24 cellular contexts compared by ENCODE assay signal in genomic region chr3:45616158-45616557, GRCh38. TPM values are rescaled to one million over a fixed set of nuclear protein-coding genes. Genes with fewer than 3 reads are reported as not detected.
DNase-seq lines count a peak whose midpoint lies in the region; ATAC-seq and TF ChIP-seq lines count a peak whose summit lies in the region.
"Had no signal": no experiment of that assay in that cellular context is flagged by ENCODE, and none has a peak within 500 bp of the region (broad histone marks: within the 10 kb centered on the region; RNA-seq: fewer than 3 reads in every experiment).

No MANE protein-coding gene starts in this region.

- CTCF ChIA-PET in activated naive CD4-positive, alpha-beta T cell treated with anti-CD3 and anti-CD28 coated beads for 36 hours (lab: Charles Lee): interaction anchor here (0.6 kb wide), 1 partner anchor 1383 kb away, joined by 4 read pairs; no protein-coding TSS in a partner anchor

- H3K4me3 Mint-ChIP-seq in stimulated activated naive B cell treated with anti-CD40 and anti-IgM and Interleukin-4, amounts not matched to agents 10 μg/mL and 1 μg/mL and 100 μg/mL, for 72 hours: no peak overlapping the region
- no peak overlapping the region for H3K4me3 Mint-ChIP-seq in activated naive CD4-positive, alpha-beta T cell treated with anti-CD3 and anti-CD28 coated beads for 36 hours
- no peak overlapping the region for H3K4me3 Mint-ChIP-seq in HFFc6
- H3K4me3 Mint-ChIP-seq: activated naive CD4-positive, alpha-beta T cell treated with anti-CD3 and anti-CD28 coated beads, Interleukin-2, amount 50 U/mL, for 24 hours; naive thymus-derived CD8-positive, alpha-beta T cell; T-helper 2 cell treated with Interferon-gamma antibody and Interleukin-4, amounts not matched to agents 5 μg/mL and 100 μg/mL, for 36 hours had no signal

- TF ChIP-seq POLR2A in body of pancreas (IDR thresholded peaks at IDR 0.05): no peak

- no peaks in the 10 kb centered on the region for H3K9me3 ChIP-seq in right cardiac atrium (ENCODE audit: control insufficient read depth, low read length)
- no peaks in the 10 kb centered on the region for H3K9me3 ChIP-seq in body of pancreas
- H3K9me3 ChIP-seq: Caco-2 had no signal

- DNase-seq in Right ventricle myocardium inferior (ENCODE audit: missing footprints) (no peak), right cardiac atrium (no peak), body of pancreas (no peak), myocyte (ENCODE audit: low read depth) (peak; percentile 44), HFFc6 (no peak)
- DNase-seq in stimulated activated naive B cell treated with anti-CD40 and anti-IgM and Interleukin-4, amounts not matched to agents 10 μg/mL and 1 μg/mL and 100 μg/mL, for 72 hours: no peak
- no peak for DNase-seq in activated naive CD4-positive, alpha-beta T cell treated with anti-CD3 and anti-CD28 coated beads for 36 hours
- DNase-seq in activated CD4-positive, alpha-beta T cell treated with anti-CD3 and anti-CD28 coated beads for 48 hours: no peak
- DNase-seq: activated CD8-positive, alpha-beta memory T cell treated with anti-CD3 and anti-CD28 coated beads, Interleukin-2, amount 50 U/mL, for 4 hours; AML-193; Caco-2; DND-41; HCEC 1CT; kidney; mesendoderm; naive thymus-derived CD8-positive, alpha-beta T cell; NCI-H1105 treated with DMSO at 0.1 percent for 48 hours; NCI-H2081; NCI-H345; NCI-H774; stimulated activated CD8-positive, alpha-beta memory T cell treated with anti-CD3 and anti-CD28 coated beads, Interleukin-4, amount 100 ng/mL, for 48 hours had no signal

- H3K36me3 ChIP-seq in body of pancreas (replicated peaks in 1 of 2; ENCODE audit: insufficient read depth in 1 of 2, low read depth in 2 of 2): no peaks in the 10 kb centered on the region

- H3K27ac ChIP-seq in right cardiac atrium (ENCODE audit: low read length) (no peak overlapping the region), body of pancreas (peak overlapping the region; percentile 22 to 90 (median 86))
- H3K27ac ChIP-seq: parathyroid adenoma had no signal

- no peaks in the 10 kb centered on the region for H3K9me3 Mint-ChIP-seq in stimulated activated naive B cell treated with anti-CD40 and anti-IgM and Interleukin-4, amounts not matched to agents 10 μg/mL and 1 μg/mL and 100 μg/mL, for 72 hours
- no peaks in the 10 kb centered on the region for H3K9me3 Mint-ChIP-seq in activated naive CD4-positive, alpha-beta T cell treated with anti-CD3 and anti-CD28 coated beads for 36 hours
- H3K9me3 Mint-ChIP-seq in HFFc6: no peaks in the 10 kb centered on the region
- H3K9me3 Mint-ChIP-seq: activated naive CD4-positive, alpha-beta T cell treated with anti-CD3 and anti-CD28 coated beads, Interleukin-2, amount 50 U/mL, for 24 hours; naive thymus-derived CD8-positive, alpha-beta T cell; T-helper 2 cell treated with Interferon-gamma antibody and Interleukin-4, amounts not matched to agents 5 μg/mL and 100 μg/mL, for 36 hours had no signal

- ATAC-seq in Right ventricle myocardium inferior (peak; percentile 35), right cardiac atrium (no peak), body of pancreas (no peak)
- no peak for ATAC-seq in stimulated activated naive B cell treated with anti-CD40 and anti-IgM and Interleukin-4, amounts not matched to agents 10 μg/mL and 1 μg/mL and 100 μg/mL, for 72 hours (replicated peaks)
- ATAC-seq: naive thymus-derived CD8-positive, alpha-beta T cell had no signal

- intact Hi-C loops in Right ventricle myocardium inferior (cut with DNase I) (no loop called here), right cardiac atrium (cut with DNase I) (no loop called here), body of pancreas (cut with DNase I) (no loop called here)
- intact Hi-C loops in activated naive CD4-positive, alpha-beta T cell treated with anti-CD3 and anti-CD28 coated beads for 36 hours (cut with micrococcal nuclease): no loop called here

- H3K4me3 ChIP-seq in right cardiac atrium (ENCODE audit: low read length): no peak overlapping the region
- H3K4me3 ChIP-seq in body of pancreas: no peak overlapping the region

- H3K4me1 ChIP-seq in right cardiac atrium (ENCODE audit: control insufficient read depth, insufficient read depth, low read length) (peaks cover 20% of the 10 kb centered on the region), body of pancreas (peaks cover 62% of the 10 kb centered on the region)
- H3K4me1 ChIP-seq: Caco-2 had no signal

- H3K4me1 Mint-ChIP-seq in stimulated activated naive B cell treated with anti-CD40 and anti-IgM and Interleukin-4, amounts not matched to agents 10 μg/mL and 1 μg/mL and 100 μg/mL, for 72 hours: peaks cover 46 to 56% of the 10 kb centered on the region in 2 donors
- peaks cover 18% of the 10 kb centered on the region for H3K4me1 Mint-ChIP-seq in activated naive CD4-positive, alpha-beta T cell treated with anti-CD3 and anti-CD28 coated beads for 36 hours (ENCODE audit: low read depth)
- H3K4me1 Mint-ChIP-seq in HFFc6 (ENCODE audit: low read depth): peaks cover 33% of the 10 kb centered on the region

- 27% methylated on average over 3 of the region's 3 CpGs for WGBS in right cardiac atrium
- 68 to 81% methylated on average over 3 of the region's 3 CpGs for WGBS in body of pancreas, 2 donors

- no peaks in the 10 kb centered on the region for H3K27me3 Mint-ChIP-seq in stimulated activated naive B cell treated with anti-CD40 and anti-IgM and Interleukin-4, amounts not matched to agents 10 μg/mL and 1 μg/mL and 100 μg/mL, for 72 hours
- no peaks in the 10 kb centered on the region for H3K27me3 Mint-ChIP-seq in activated naive CD4-positive, alpha-beta T cell treated with anti-CD3 and anti-CD28 coated beads for 36 hours (ENCODE audit: low read depth)
- H3K27me3 Mint-ChIP-seq in HFFc6 (ENCODE audit: insufficient read depth): peaks cover 2% of the 10 kb centered on the region
- H3K27me3 Mint-ChIP-seq: activated naive CD4-positive, alpha-beta T cell treated with anti-CD3 and anti-CD28 coated beads, Interleukin-2, amount 50 U/mL, for 24 hours; naive thymus-derived CD8-positive, alpha-beta T cell had no signal

- H3K27me3 ChIP-seq in right cardiac atrium (ENCODE audit: control insufficient read depth, insufficient read depth): no peaks in the 10 kb centered on the region
- H3K27me3 ChIP-seq in body of pancreas: no peaks in the 10 kb centered on the region

- TF ChIP-seq CTCF in body of pancreas (IDR thresholded peaks at IDR 0.05): no peak
- no peak for TF ChIP-seq CTCF in HFFc6 (IDR thresholded peaks at IDR 0.05)

- H3K27ac Mint-ChIP-seq in stimulated activated naive B cell treated with anti-CD40 and anti-IgM and Interleukin-4, amounts not matched to agents 10 μg/mL and 1 μg/mL and 100 μg/mL, for 72 hours: peak overlapping the region; percentile 59
- no peak overlapping the region for H3K27ac Mint-ChIP-seq in activated naive CD4-positive, alpha-beta T cell treated with anti-CD3 and anti-CD28 coated beads for 36 hours
- no peak overlapping the region; the same call in 1 of the 2 replicates for H3K27ac Mint-ChIP-seq in HFFc6
- H3K27ac Mint-ChIP-seq: activated naive CD4-positive, alpha-beta T cell treated with anti-CD3 and anti-CD28 coated beads, Interleukin-2, amount 50 U/mL, for 24 hours; naive thymus-derived CD8-positive, alpha-beta T cell; T-helper 2 cell treated with Interferon-gamma antibody and Interleukin-4, amounts not matched to agents 5 μg/mL and 100 μg/mL, for 36 hours had no signal

- H3K36me3 Mint-ChIP-seq in stimulated activated naive B cell treated with anti-CD40 and anti-IgM and Interleukin-4, amounts not matched to agents 10 μg/mL and 1 μg/mL and 100 μg/mL, for 72 hours: peaks cover 30 to 52% of the 10 kb centered on the region in 2 donors
- H3K36me3 Mint-ChIP-seq in activated naive CD4-positive, alpha-beta T cell treated with anti-CD3 and anti-CD28 coated beads for 36 hours (ENCODE audit: low read depth): peaks cover 10% of the 10 kb centered on the region
- peaks cover 18% of the 10 kb centered on the region; the same call in 1 of the 2 replicates for H3K36me3 Mint-ChIP-seq in HFFc6 (ENCODE audit: low read depth)

RNA-seq across cellular contexts. Expression of gene LIMD1, which starts 21.6 kb away (rescaled TPM):
- total RNA-seq in Right ventricle myocardium inferior (34.1 TPM), right cardiac atrium (10 to 100 TPM; 18.6 to 25.4 (median 22.2) TPM), body of pancreas (10 to 100 TPM; 22.8 to 32.6 TPM), myocyte (29.2 and 35.9 TPM in 2 replicates)
- polyA plus RNA-seq in right cardiac atrium: 8.7 TPM
- 12.4 TPM for polyA plus RNA-seq in myocyte (2012)
- total RNA-seq in activated naive CD4-positive, alpha-beta T cell treated with anti-CD3 and anti-CD28 coated beads for 36 hours: 10 to 100 TPM; 14.8 to 16.3 TPM
- 10 to 100 TPM; 25.0 to 34.8 (median 27.2) TPM for total RNA-seq in HFFc6 (2021; fragmentation: NEBNext Ultra II Directional; extraction: Animal tissue kit (Norgen Biotek cat#: 25700))
